Comparison of ENCODE assay signal across 8 cellular contexts in genomic region chr11:67312187-67313021, GRCh38. TPM values are rescaled to one million over a fixed set of nuclear protein-coding genes. Genes with fewer than 3 reads are reported as not detected.
DNase-seq lines count a peak whose midpoint lies in the region; TF ChIP-seq lines count a peak whose summit lies in the region.

No MANE protein-coding gene starts in this region.

- peak overlapping the region; percentile 85 for H3K27ac Mint-ChIP-seq in activated T-cell treated with anti-CD3 and anti-CD28 coated beads, Interleukin-2, amount 50 U/mL, for 24 hours

- H3K27me3 Mint-ChIP-seq in activated T-cell treated with anti-CD3 and anti-CD28 coated beads, Interleukin-2, amount 50 U/mL, for 24 hours: no peaks in the 10 kb centered on the region

- peak overlapping the region; percentile 63 for H3K27ac ChIP-seq in urinary bladder (ENCODE audit: low read depth)

- H3K36me3 ChIP-seq in urinary bladder (ENCODE audit: insufficient read depth): peaks cover 1% of the 10 kb centered on the region

- no peak overlapping the region for H3K4me3 Mint-ChIP-seq in activated T-cell treated with anti-CD3 and anti-CD28 coated beads, Interleukin-2, amount 50 U/mL, for 24 hours

- TF ChIP-seq POLR2A in lower leg skin (IDR thresholded peaks at IDR 0.05): no peak

- intact Hi-C loops in lower leg skin (cut with DNase I; ENCODE audit: low total_unique reads): no loop called here

- peaks cover 34% of the 10 kb centered on the region for H3K4me1 Mint-ChIP-seq in activated T-cell treated with anti-CD3 and anti-CD28 coated beads, Interleukin-2, amount 50 U/mL, for 24 hours (ENCODE audit: low read depth)

- DNase-seq in stimulated activated CD4-positive, alpha-beta T cell treated with anti-CD3 and anti-CD28 coated beads, Interleukin-15, amount 100 ng/mL, for 24 hours: peak; percentile 59
- no peak for DNase-seq in stimulated activated CD4-positive, alpha-beta T cell treated with anti-CD3 and anti-CD28 coated beads, Interleukin-12 subunit alpha, Interleukin-12 subunit beta, amount 100 ng/mL, for 4 hours
- no peak for DNase-seq in activated T-cell treated with anti-CD3 and anti-CD28 coated beads, Interleukin-2, amount 50 U/mL, for 24 hours
- peak; percentile 79 to 92 for DNase-seq in lower leg skin (ENCODE audit: low spot score in 2 of 2)
- no peak for DNase-seq in NCI-H774 (lab: John Stamatoyannopoulos, UW)
- DNase-seq in cerebellum (ENCODE audit: low spot score): no peak
- no peak for DNase-seq in middle frontal gyrus (ENCODE audit: extremely low spot score, low spot score)

- H3K4me3 ChIP-seq in lower leg skin (ENCODE audit: low read depth, poor library complexity, severe bottlenecking) (no peak overlapping the region), urinary bladder (ENCODE audit: low read depth, low read length) (no peak overlapping the region)

- no peaks in the 10 kb centered on the region for H3K4me1 ChIP-seq in urinary bladder (ENCODE audit: insufficient read depth)

- no peak for TF ChIP-seq CTCF in lower leg skin (IDR thresholded peaks at IDR 0.05)

- H3K36me3 Mint-ChIP-seq in activated T-cell treated with anti-CD3 and anti-CD28 coated beads, Interleukin-2, amount 50 U/mL, for 24 hours (ENCODE audit: low read depth): peaks cover 3% of the 10 kb centered on the region

- no peaks in the 10 kb centered on the region for H3K9me3 Mint-ChIP-seq in activated T-cell treated with anti-CD3 and anti-CD28 coated beads, Interleukin-2, amount 50 U/mL, for 24 hours

- WGBS in lower leg skin, 2 donors: 44 to 48% methylated on average over 18 to 22 of the region's 22 CpGs
- 70% methylated on average over 22 of the region's 22 CpGs for whole genome bisulfite sequencing in urinary bladder

RNA-seq across cellular contexts. Expression of gene SSH3, which starts 9.1 kb away (rescaled TPM):
- total RNA-seq in lower leg skin (10 to 100 TPM; 58.6 to 71.0 (median 62.0) TPM), urinary bladder (23.6 TPM), cerebellum (3.4 TPM)
- 52.7 TPM for polyA plus RNA-seq in urinary bladder

RNA-seq across cellular contexts. Expression of gene ANKRD13D, which starts 23.3 kb away (rescaled TPM):
- 10 to 100 TPM; 60.5 to 84.7 (median 72.8) TPM for total RNA-seq in lower leg skin
- total RNA-seq in urinary bladder: 25.2 TPM
- 44.0 TPM for polyA plus RNA-seq in urinary bladder
- total RNA-seq in cerebellum: 31.1 TPM

RNA-seq across cellular contexts. Expression of gene POLD4, which starts 40.9 kb away (rescaled TPM):
- total RNA-seq in lower leg skin (100 to 1,000 TPM in 1 of 4 donors, 10 to 100 TPM in 3; 82.3 to 126 (median 86.4) TPM), urinary bladder (8.8 TPM), cerebellum (4.3 TPM)
- 157 TPM for polyA plus RNA-seq in urinary bladder

RNA-seq across cellular contexts. Expression of gene GRK2, which starts 46.1 kb away (rescaled TPM):
- total RNA-seq in lower leg skin (100 to 1,000 TPM in 3 of 4 donors, 10 to 100 TPM in 1; 81.1 to 127 (median 114) TPM), urinary bladder (21.1 TPM), cerebellum (32.6 TPM)
- 66.3 TPM for polyA plus RNA-seq in urinary bladder

Comparison
In these comparisons a context has a peak if more than half of its experiments do, and no peak if none do; other contexts are left out.
1. DNase-seq: peak in stimulated activated CD4-positive, alpha-beta T cell treated with anti-CD3 and anti-CD28 coated beads, Interleukin-15, amount 100 ng/mL, for 24 hours (single experiment) and lower leg skin (2 of 2); none in stimulated activated CD4-positive, alpha-beta T cell treated with anti-CD3 and anti-CD28 coated beads, Interleukin-12 subunit alpha, Interleukin-12 subunit beta, amount 100 ng/mL, for 4 hours (single experiment), activated T-cell treated with anti-CD3 and anti-CD28 coated beads, Interleukin-2, amount 50 U/mL, for 24 hours (single experiment), NCI-H774 (single experiment), cerebellum (single experiment) and middle frontal gyrus (single experiment).